8 cellular contexts compared by ENCODE assay signal in the genomic region with DNA sequence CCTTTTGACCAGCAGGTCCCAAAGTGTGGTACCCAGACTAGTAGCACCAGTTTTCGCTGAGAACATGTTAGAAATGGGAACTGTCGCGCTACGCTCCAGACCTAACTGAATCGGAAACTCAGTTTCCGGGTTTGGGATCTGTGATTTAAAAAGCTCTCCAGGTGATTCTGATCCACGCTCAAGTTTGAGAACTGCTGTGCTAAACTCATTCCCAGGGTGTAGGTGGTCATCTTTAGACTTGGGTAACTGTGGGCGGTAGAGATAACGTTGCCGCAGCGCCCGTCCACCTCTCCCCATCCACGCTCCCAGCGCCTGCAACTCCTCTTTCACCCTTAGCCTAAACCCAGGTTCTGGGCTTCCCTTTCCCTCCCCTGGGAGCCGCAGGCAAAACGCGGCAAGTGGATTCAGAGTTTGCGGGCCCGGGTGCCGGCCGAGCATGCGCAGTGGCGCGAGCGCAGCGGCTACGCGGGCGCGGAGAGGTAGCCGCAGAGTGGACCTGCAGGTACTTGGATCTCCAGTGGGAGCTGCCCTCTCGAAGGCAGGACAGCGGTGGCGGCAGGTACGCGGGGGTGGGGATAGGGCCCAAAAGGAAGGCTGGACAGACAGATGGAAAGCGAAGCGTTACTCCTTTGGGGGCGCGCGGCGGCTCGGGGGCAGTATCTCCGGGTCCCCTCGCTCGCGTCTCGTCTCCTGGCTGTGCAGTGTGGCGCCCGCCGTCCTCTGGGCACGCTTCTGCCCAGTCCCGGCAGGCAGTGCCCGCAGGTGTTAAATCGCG. TPM values are rescaled to one million over a fixed set of nuclear protein-coding genes. Genes with fewer than 3 reads are reported as not detected.
DNase-seq lines count a peak whose midpoint lies in the region; ATAC-seq, FAIRE-seq and TF ChIP-seq lines count a peak whose summit lies in the region.

A gene with protein sequence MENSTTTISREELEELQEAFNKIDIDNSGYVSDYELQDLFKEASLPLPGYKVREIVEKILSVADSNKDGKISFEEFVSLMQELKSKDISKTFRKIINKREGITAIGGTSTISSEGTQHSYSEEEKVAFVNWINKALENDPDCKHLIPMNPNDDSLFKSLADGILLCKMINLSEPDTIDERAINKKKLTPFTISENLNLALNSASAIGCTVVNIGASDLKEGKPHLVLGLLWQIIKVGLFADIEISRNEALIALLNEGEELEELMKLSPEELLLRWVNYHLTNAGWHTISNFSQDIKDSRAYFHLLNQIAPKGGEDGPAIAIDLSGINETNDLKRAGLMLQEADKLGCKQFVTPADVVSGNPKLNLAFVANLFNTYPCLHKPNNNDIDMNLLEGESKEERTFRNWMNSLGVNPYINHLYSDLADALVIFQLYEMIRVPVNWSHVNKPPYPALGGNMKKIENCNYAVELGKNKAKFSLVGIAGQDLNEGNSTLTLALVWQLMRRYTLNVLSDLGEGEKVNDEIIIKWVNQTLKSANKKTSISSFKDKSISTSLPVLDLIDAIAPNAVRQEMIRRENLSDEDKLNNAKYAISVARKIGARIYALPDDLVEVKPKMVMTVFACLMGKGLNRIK (plus strand): TSS at position 443 of the 775 bp plus-strand sequence. CDS start 67,845 bp downstream, outside the sequence.

- H3K36me3 ChIP-seq in KOPT-K1 (ENCODE audit: insufficient read depth, low read length) = no peaks in the 10 kb centered on the region

- H3K27me3 Mint-ChIP-seq in activated T-helper 17 cell treated with anti-CD3 and anti-CD28 coated beads, Interleukin-2, amount 50 U/mL, for 72 hours = no peaks in the 10 kb centered on the region
- H3K27me3 Mint-ChIP-seq in nephron (ENCODE audit: low read depth) = peaks cover 42% of the 10 kb centered on the region
- peaks cover 8% of the 10 kb centered on the region for H3K27me3 Mint-ChIP-seq in stimulated activated naive CD8-positive, alpha-beta T cell treated with anti-CD3 and anti-CD28 coated beads, Interleukin-15, Interleukin-2, amounts not matched to agents 100 ng/mL and 50 ng/mL, for 24 hours

- FAIRE-seq in RCC 7860 (lab: Jason Lieb, UNC) = peak; percentile 29

- no peaks in the 10 kb centered on the region for H3K36me3 Mint-ChIP-seq in activated T-helper 17 cell treated with anti-CD3 and anti-CD28 coated beads, Interleukin-2, amount 50 U/mL, for 72 hours (ENCODE audit: low read depth)
- no peaks in the 10 kb centered on the region for H3K36me3 Mint-ChIP-seq in nephron (ENCODE audit: low read depth)
- H3K36me3 Mint-ChIP-seq in stimulated activated naive CD8-positive, alpha-beta T cell treated with anti-CD3 and anti-CD28 coated beads, Interleukin-15, Interleukin-2, amounts not matched to agents 100 ng/mL and 50 ng/mL, for 24 hours (ENCODE audit: low read depth) = no peaks in the 10 kb centered on the region

- no peaks in the 10 kb centered on the region for H3K9me3 Mint-ChIP-seq in activated T-helper 17 cell treated with anti-CD3 and anti-CD28 coated beads, Interleukin-2, amount 50 U/mL, for 72 hours
- H3K9me3 Mint-ChIP-seq in nephron = no peaks in the 10 kb centered on the region
- H3K9me3 Mint-ChIP-seq in stimulated activated naive CD8-positive, alpha-beta T cell treated with anti-CD3 and anti-CD28 coated beads, Interleukin-15, Interleukin-2, amounts not matched to agents 100 ng/mL and 50 ng/mL, for 24 hours = no peaks in the 10 kb centered on the region

- ATAC-seq in GM21786 (IDR thresholded peaks at IDR 0.05; ENCODE audit: unreplicated experiment) = peak; percentile 77
- ATAC-seq in activated T-helper 17 cell treated with anti-CD3 and anti-CD28 coated beads, Interleukin-2, amount 50 U/mL, for 72 hours (replicated peaks) = peak; percentile 91

- TF ChIP-seq CTCF in fibroblast of pulmonary artery (IDR thresholded peaks at IDR 0.05; ENCODE audit: low read length, missing control alignments) = no peak
- TF ChIP-seq CTCF in nephron (IDR thresholded peaks at IDR 0.05; ENCODE audit: unreplicated experiment in 3 of 3) = no peak

- H3K9me3 ChIP-seq in KOPT-K1 (ENCODE audit: insufficient read depth, low read length, poor library complexity, severe bottlenecking) = no peaks in the 10 kb centered on the region

- no peaks in the 10 kb centered on the region for H3K4me1 Mint-ChIP-seq in activated T-helper 17 cell treated with anti-CD3 and anti-CD28 coated beads, Interleukin-2, amount 50 U/mL, for 72 hours
- H3K4me1 Mint-ChIP-seq in nephron = peaks cover 21% of the 10 kb centered on the region
- H3K4me1 Mint-ChIP-seq in stimulated activated naive CD8-positive, alpha-beta T cell treated with anti-CD3 and anti-CD28 coated beads, Interleukin-15, Interleukin-2, amounts not matched to agents 100 ng/mL and 50 ng/mL, for 24 hours (ENCODE audit: low read depth) = peaks cover 20% of the 10 kb centered on the region

- H3K27ac Mint-ChIP-seq in activated T-helper 17 cell treated with anti-CD3 and anti-CD28 coated beads, Interleukin-2, amount 50 U/mL, for 72 hours = peak within 1 kb of the TSS; percentile 49
- H3K27ac Mint-ChIP-seq in nephron = peak within 1 kb of the TSS; percentile 84 to 97 (median 87)
- H3K27ac Mint-ChIP-seq in stimulated activated naive CD8-positive, alpha-beta T cell treated with anti-CD3 and anti-CD28 coated beads, Interleukin-15, Interleukin-2, amounts not matched to agents 100 ng/mL and 50 ng/mL, for 24 hours = peak within 1 kb of the TSS; percentile 85

- peak within 1 kb of the TSS; percentile 79 for H3K4me3 ChIP-seq in fibroblast of pulmonary artery (replicated peaks; ENCODE audit: low read depth, low read length)

- peak; percentile 93 for DNase-seq in Daoy (ENCODE audit: low read depth)
- DNase-seq in RCC 7860 (ENCODE audit: low spot score) = peak; percentile 84
- DNase-seq in fibroblast of pulmonary artery (ENCODE audit: low read depth) = peak; percentile 80

- peak within 1 kb of the TSS; percentile 67 for H3K27ac ChIP-seq in KOPT-K1 (ENCODE audit: low read depth, low read length, poor library complexity, severe bottlenecking)

- H3K4me3 Mint-ChIP-seq in activated T-helper 17 cell treated with anti-CD3 and anti-CD28 coated beads, Interleukin-2, amount 50 U/mL, for 72 hours = peak within 1 kb of the TSS; percentile 91
- peak within 1 kb of the TSS; percentile 94 to 97 (median 96) for H3K4me3 Mint-ChIP-seq in nephron
- H3K4me3 Mint-ChIP-seq in stimulated activated naive CD8-positive, alpha-beta T cell treated with anti-CD3 and anti-CD28 coated beads, Interleukin-15, Interleukin-2, amounts not matched to agents 100 ng/mL and 50 ng/mL, for 24 hours = peak within 1 kb of the TSS; percentile 92

RNA-seq across cellular contexts. Expression of the gene that starts here (rescaled TPM):
- 30.5 and 31.6 TPM in 2 replicates for total RNA-seq in Daoy (2014; rRNA removed; shearing (Covaris generic))
- 1 to 10 TPM; 1.5 to 5.4 TPM for total RNA-seq in activated T-helper 17 cell treated with anti-CD3 and anti-CD28 coated beads, Interleukin-2, amount 50 U/mL, for 72 hours

Comparison
In these comparisons a context has a peak if more than half of its experiments do, and no peak if none do; other contexts are left out.
1. Peak in every context shown above with its lines: DNase-seq, ATAC-seq, H3K4me3 ChIP-seq and H3K27ac ChIP-seq.